ENCODE assay signal across 8 cellular contexts in the genomic region with DNA sequence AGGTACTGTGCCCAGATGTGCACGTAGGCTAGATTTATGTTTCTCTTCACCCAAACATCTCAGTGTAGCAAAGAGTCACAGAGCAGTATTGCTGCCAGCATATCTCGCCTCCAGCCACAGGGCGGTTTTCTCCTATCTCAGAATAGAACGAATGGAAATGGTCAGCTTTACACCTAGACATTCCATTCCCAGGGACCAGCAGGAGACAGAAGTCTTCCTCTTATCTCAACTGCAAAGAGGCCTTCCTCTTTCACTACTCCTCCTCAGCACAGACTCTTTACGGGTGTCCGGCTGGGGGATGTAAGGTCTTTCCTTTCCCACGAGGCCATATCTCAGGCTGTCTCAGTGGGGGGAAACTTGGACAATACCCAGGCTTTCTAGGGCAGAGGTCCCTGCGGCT. TPM values are rescaled to one million over a fixed set of nuclear protein-coding genes. Genes with fewer than 3 reads are reported as not detected.
DNase-seq lines count a peak whose midpoint lies in the region; TF ChIP-seq lines count a peak whose summit lies in the region.
"Not testable (repeated sequence)": the region's sequence is repeated elsewhere in the genome, so short reads cannot be mapped to it uniquely, and the experiment has no call there.

No MANE protein-coding gene starts in this region.

- H3K27me3 ChIP-seq in rectal smooth muscle tissue (ENCODE audit: control insufficient read depth, insufficient read depth, low read length): not testable (repeated sequence)

- H3K4me3 Mint-ChIP-seq in activated CD4-positive, alpha-beta memory T cell treated with anti-CD3 and anti-CD28 coated beads, Interleukin-2, amount 10 ng/mL, durations not matched to agents 7 days and 5 days: peak overlapping the region; percentile 84
- not testable (repeated sequence) for H3K4me3 Mint-ChIP-seq in MCF 10A (ENCODE audit: unreplicated experiment)

- not testable (repeated sequence) for H3K4me1 ChIP-seq in mesodermal cell (ENCODE audit: control insufficient read depth, insufficient read depth, low read length, poor library complexity, severe bottlenecking); rectal smooth muscle tissue (ENCODE audit: control insufficient read depth, insufficient read depth, low read length); urinary bladder (ENCODE audit: insufficient read depth)

- 0% methylated on average over 1 of the region's 8 CpGs for WGBS in mesodermal cell (ENCODE audit: insufficient coverage in 2 of 2), 2 experiments
- 22% methylated on average over 8 of the region's 8 CpGs for whole genome bisulfite sequencing in urinary bladder

- peak overlapping the region; percentile 89 for H3K27ac ChIP-seq in mesodermal cell (ENCODE audit: low read depth, low read length, severe bottlenecking)
- H3K27ac ChIP-seq in rectal smooth muscle tissue (ENCODE audit: low read depth, low read length); urinary bladder (ENCODE audit: low read depth): not testable (repeated sequence)

- H3K4me3 ChIP-seq in GM08714 (ENCODE audit: low read length) (peak overlapping the region; percentile 89; the same call in 1 of the 2 replicates), foreskin fibroblast (ENCODE audit: low read depth in 1 of 2, low read length in 2 of 2) (peak overlapping the region; percentile 77 to 89), mesodermal cell (ENCODE audit: extremely low read depth, insufficient read depth, low read length, poor library complexity, severe bottlenecking) (peak overlapping the region; percentile 76), rectal smooth muscle tissue (ENCODE audit: low read length) (peak overlapping the region; percentile 86), urinary bladder (ENCODE audit: low read depth, low read length) (peak overlapping the region; percentile 64)

- H3K36me3 Mint-ChIP-seq in activated CD4-positive, alpha-beta memory T cell treated with anti-CD3 and anti-CD28 coated beads, Interleukin-2, amount 10 ng/mL, durations not matched to agents 7 days and 5 days (ENCODE audit: low read depth): peaks cover 47% of the 10 kb centered on the region
- not testable (repeated sequence) for H3K36me3 Mint-ChIP-seq in MCF 10A (ENCODE audit: insufficient read depth, unreplicated experiment)

- POLR2A ChIA-PET in activated CD4-positive, alpha-beta memory T cell treated with anti-CD3 and anti-CD28 coated beads, Interleukin-2, amount 10 ng/mL, durations not matched to agents 7 days and 5 days (lab: Charles Lee); MCF 10A (lab: Yijun Ruan, JAX): not testable (repeated sequence)

- intact Hi-C loops in MCF 10A (cut with micrococcal nuclease): not testable (repeated sequence)

- peak; percentile 74 for DNase-seq in OCI-M1 (lab: John Stamatoyannopoulos, UW)
- DNase-seq in activated CD4-positive, alpha-beta memory T cell treated with anti-CD3 and anti-CD28 coated beads, Interleukin-2, amount 10 ng/mL, durations not matched to agents 7 days and 5 days; MCF 10A (ENCODE audit: unreplicated experiment); foreskin fibroblast: not testable (repeated sequence)

- CTCF ChIA-PET in activated CD4-positive, alpha-beta memory T cell treated with anti-CD3 and anti-CD28 coated beads, Interleukin-2, amount 10 ng/mL, durations not matched to agents 7 days and 5 days (lab: Charles Lee); MCF 10A (lab: Yijun Ruan, JAX): not testable (repeated sequence)

- peaks cover 15% of the 10 kb centered on the region for H3K36me3 ChIP-seq in mesodermal cell (ENCODE audit: control insufficient read depth, insufficient read depth, low read length)
- H3K36me3 ChIP-seq in rectal smooth muscle tissue (ENCODE audit: control insufficient read depth, insufficient read depth, low read length); urinary bladder (ENCODE audit: insufficient read depth): not testable (repeated sequence)

- TF ChIP-seq CTCF in MCF 10A (IDR thresholded peaks at IDR 0.05; ENCODE audit: unreplicated experiment); foreskin fibroblast (IDR thresholded peaks at IDR 0.05; ENCODE audit: low read depth, low read length): not testable (repeated sequence)

- H3K9me3 Mint-ChIP-seq in activated CD4-positive, alpha-beta memory T cell treated with anti-CD3 and anti-CD28 coated beads, Interleukin-2, amount 10 ng/mL, durations not matched to agents 7 days and 5 days: peaks cover 33% of the 10 kb centered on the region
- H3K9me3 Mint-ChIP-seq in MCF 10A (ENCODE audit: unreplicated experiment): peaks cover 16% of the 10 kb centered on the region

- H3K9ac ChIP-seq in rectal smooth muscle tissue (ENCODE audit: low read length): not testable (repeated sequence)

- not testable (repeated sequence) for H3K27ac Mint-ChIP-seq in activated CD4-positive, alpha-beta memory T cell treated with anti-CD3 and anti-CD28 coated beads, Interleukin-2, amount 10 ng/mL, durations not matched to agents 7 days and 5 days; MCF 10A (ENCODE audit: low read depth, unreplicated experiment)

- not testable (repeated sequence) for H3K9me3 ChIP-seq in mesodermal cell (ENCODE audit: control insufficient read depth, low read length)

- peaks cover 22% of the 10 kb centered on the region for H3K4me1 Mint-ChIP-seq in activated CD4-positive, alpha-beta memory T cell treated with anti-CD3 and anti-CD28 coated beads, Interleukin-2, amount 10 ng/mL, durations not matched to agents 7 days and 5 days
- not testable (repeated sequence) for H3K4me1 Mint-ChIP-seq in MCF 10A (ENCODE audit: insufficient read depth, unreplicated experiment)

- TSS peak; percentile 44 for BruUV-seq in MCF 10A (replicated peaks; lab: Mats Ljungman, UMichigan)

- H3K27me3 Mint-ChIP-seq in activated CD4-positive, alpha-beta memory T cell treated with anti-CD3 and anti-CD28 coated beads, Interleukin-2, amount 10 ng/mL, durations not matched to agents 7 days and 5 days; MCF 10A (ENCODE audit: insufficient read depth, unreplicated experiment): not testable (repeated sequence)

RNA-seq across cellular contexts. Expression of a gene that starts 1.1 kb away (rescaled TPM):
- total RNA-seq in activated CD4-positive, alpha-beta memory T cell treated with anti-CD3 and anti-CD28 coated beads, Interleukin-2, amount 10 ng/mL, durations not matched to agents 7 days and 5 days: 1 to 10 TPM; 3.8 to 3.9 TPM
- total RNA-seq in MCF 10A (2022): 0.61 and 2.0 TPM in 2 replicates
- 13.0 TPM for polyA plus RNA-seq in mesodermal cell (2013, experiment 1 of 2)
- 15.5 TPM for polyA plus RNA-seq in mesodermal cell (2013, experiment 2 of 2)
- 11.7 TPM for total RNA-seq in urinary bladder
- 2.3 TPM for polyA plus RNA-seq in urinary bladder

RNA-seq across cellular contexts. Expression of a gene that starts 36.8 kb away (rescaled TPM):
- total RNA-seq in activated CD4-positive, alpha-beta memory T cell treated with anti-CD3 and anti-CD28 coated beads, Interleukin-2, amount 10 ng/mL, durations not matched to agents 7 days and 5 days: 10 to 100 TPM; 11.9 to 12.9 TPM
- total RNA-seq in MCF 10A (2022) (9.1 and 12.0 TPM in 2 replicates), urinary bladder (29.4 TPM)
- 21.5 TPM for polyA plus RNA-seq in mesodermal cell (2013, experiment 1 of 2)
- polyA plus RNA-seq in mesodermal cell (2013, experiment 2 of 2): 28.7 TPM
- 8.5 TPM for polyA plus RNA-seq in urinary bladder
